ENCODE assay signal across 8 cellular contexts in genomic region chrX:19912-20571, GRCh38.
DNase-seq lines count a peak whose midpoint lies in the region; TF ChIP-seq lines count a peak whose summit lies in the region.

No MANE protein-coding gene starts in this region.

- no peak for TF ChIP-seq CTCF in fibroblast of villous mesenchyme (IDR thresholded peaks at IDR 0.05; ENCODE audit: insufficient read depth, low read depth, low read length)

- no peak overlapping the region for H3K27ac ChIP-seq in SJSA1

- peak; percentile 67 for DNase-seq in activated CD8-positive, alpha-beta memory T cell treated with anti-CD3 and anti-CD28 coated beads for 24 hours
- DNase-seq in activated CD8-positive, alpha-beta memory T cell treated with anti-CD3 and anti-CD28 coated beads, Interleukin-2, amount 50 U/mL, for 48 hours = no peak
- DNase-seq in SJSA1 (ENCODE audit: low read depth in 1 of 2, low spot score in 2 of 2) (peak; percentile 8 to 14), fibroblast of villous mesenchyme (ENCODE audit: low read depth) (no peak), superior temporal gyrus (ENCODE audit: extremely low spot score) (peak; percentile 2), NCI-H2171 (lab: John Stamatoyannopoulos, UW) (no peak), NOMO-1 treated with dmso at 0.1 percent for 144 hours (lab: John Stamatoyannopoulos, UW; ENCODE audit: unreplicated experiment) (no peak), kidney glomerular epithelial cell (lab: John Stamatoyannopoulos, UW) (no peak)

- no peaks in the 10 kb centered on the region for H3K36me3 ChIP-seq in SJSA1

- H3K9me3 ChIP-seq in SJSA1 (replicated peaks) = no peaks in the 10 kb centered on the region

- no peaks in the 10 kb centered on the region for H3K27me3 ChIP-seq in SJSA1 (replicated peaks)

- H3K4me3 ChIP-seq in SJSA1 = peak overlapping the region; percentile 42
- H3K4me3 ChIP-seq in fibroblast of villous mesenchyme (ENCODE audit: low read depth, low read length) = peak overlapping the region; percentile 17

- H3K4me1 ChIP-seq in SJSA1 (replicated peaks) = peaks cover 4% of the 10 kb centered on the region

Comparison
In these comparisons a context has a peak if more than half of its experiments do, and no peak if none do; other contexts are left out.
1. DNase-seq: peak in activated CD8-positive, alpha-beta memory T cell treated with anti-CD3 and anti-CD28 coated beads for 24 hours (single experiment), SJSA1 (2 of 2) and superior temporal gyrus (single experiment); none in activated CD8-positive, alpha-beta memory T cell treated with anti-CD3 and anti-CD28 coated beads, Interleukin-2, amount 50 U/mL, for 48 hours (single experiment), fibroblast of villous mesenchyme (single experiment), NCI-H2171 (single experiment), NOMO-1 treated with dmso at 0.1 percent for 144 hours (single experiment) and kidney glomerular epithelial cell (single experiment).